28 cellular contexts compared by ENCODE assay signal in the genomic region with DNA sequence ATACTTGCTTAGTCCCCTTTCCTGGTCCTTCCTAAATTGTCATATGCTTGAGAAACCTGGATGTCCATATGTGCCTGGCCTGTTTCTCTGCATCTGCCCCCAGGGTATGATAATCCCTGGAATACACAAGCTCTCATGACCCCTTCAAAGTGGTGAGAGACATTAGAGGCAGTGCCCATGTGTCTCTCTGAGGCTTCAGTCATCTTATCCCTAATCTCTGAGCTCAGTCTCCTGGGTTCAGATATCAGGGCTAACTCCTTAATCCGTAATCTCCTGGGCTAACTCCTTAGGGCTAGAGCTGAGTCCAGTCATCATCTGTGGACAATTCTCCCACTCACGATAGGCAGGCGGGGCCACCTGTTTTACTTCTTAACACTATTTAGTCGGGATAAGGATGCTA. TPM values are rescaled to one million over a fixed set of nuclear protein-coding genes. Genes with fewer than 3 reads are reported as not detected.
"Had no signal": no experiment of that assay in that cellular context is flagged by ENCODE, and none has a peak within 500 bp of the region (broad histone marks: within the 10 kb centered on the region; RNA-seq: fewer than 3 reads in every experiment).

No MANE protein-coding gene starts in this region.

- H3K36me3 ChIP-seq: ascending aorta, breast epithelium, cardiac muscle cell, colonic mucosa had no signal

- H3K36me3 Mint-ChIP-seq: activated naive CD4-positive, alpha-beta T cell treated with anti-CD3 and anti-CD28 coated beads, Interleukin-2, amount 10 ng/mL, durations not matched to agents 7 days and 5 days; brain; WTC11 had no signal

- H3K27ac ChIP-seq: ascending aorta, breast epithelium, cardiac muscle cell, colonic mucosa had no signal

- H3K9me3 Mint-ChIP-seq: activated CD4-positive, alpha-beta memory T cell treated with anti-CD3 and anti-CD28 coated beads, Interleukin-2, amount 10 ng/mL, durations not matched to agents 7 days and 5 days; activated naive CD4-positive, alpha-beta T cell treated with anti-CD3 and anti-CD28 coated beads, Interleukin-2, amount 50 U/mL, for 72 hours; activated T-cell treated with anti-CD3 and anti-CD28 coated beads, Interleukin-2, amount 50 U/mL, for 24 hours; brain had no signal

- FAIRE-seq: frontal cortex had no signal

- H3K27me3 ChIP-seq: ascending aorta, breast epithelium, cardiac muscle cell, colonic mucosa had no signal

- H3K9me3 ChIP-seq: ascending aorta, breast epithelium, colonic mucosa had no signal

- H3K4me1 Mint-ChIP-seq: activated CD4-positive, alpha-beta memory T cell treated with anti-CD3 and anti-CD28 coated beads, Interleukin-2, amount 10 ng/mL, durations not matched to agents 7 days and 5 days; activated CD4-positive, alpha-beta T cell treated with anti-CD3 and anti-CD28 coated beads, Interleukin-2, amount 10 ng/mL, durations not matched to agents 7 days and 5 days; activated naive CD4-positive, alpha-beta T cell treated with anti-CD3 and anti-CD28 coated beads, Interleukin-2, amount 10 ng/mL, durations not matched to agents 7 days and 5 days; activated naive CD8-positive, alpha-beta T cell treated with anti-CD3 and anti-CD28 coated beads, Interleukin-2, amount 10 ng/mL, durations not matched to agents 7 days and 5 days; brain had no signal

- H3K4me3 ChIP-seq: ascending aorta, breast epithelium, cardiac muscle cell, colonic mucosa had no signal

- H3K27me3 Mint-ChIP-seq: activated CD4-positive, alpha-beta memory T cell treated with anti-CD3 and anti-CD28 coated beads, Interleukin-2, amount 10 ng/mL, durations not matched to agents 7 days and 5 days; activated CD4-positive, alpha-beta T cell treated with anti-CD3 and anti-CD28 coated beads, Interleukin-2, amount 10 ng/mL, durations not matched to agents 7 days and 5 days; activated naive CD4-positive, alpha-beta T cell treated with anti-CD3 and anti-CD28 coated beads, Interleukin-2, amount 10 ng/mL, durations not matched to agents 7 days and 5 days; activated naive CD8-positive, alpha-beta T cell treated with anti-CD3 and anti-CD28 coated beads, Interleukin-2, amount 10 ng/mL, durations not matched to agents 7 days and 5 days; activated T-cell treated with anti-CD3 and anti-CD28 coated beads, Interleukin-2, amount 50 U/mL, for 24 hours; brain had no signal

- H3K4me3 Mint-ChIP-seq: activated CD4-positive, alpha-beta memory T cell treated with anti-CD3 and anti-CD28 coated beads, Interleukin-2, amount 10 ng/mL, durations not matched to agents 7 days and 5 days; activated CD4-positive, alpha-beta T cell treated with anti-CD3 and anti-CD28 coated beads, Interleukin-2, amount 10 ng/mL, durations not matched to agents 7 days and 5 days; activated naive CD4-positive, alpha-beta T cell treated with anti-CD3 and anti-CD28 coated beads, Interleukin-2, amount 10 ng/mL, durations not matched to agents 7 days and 5 days; activated naive CD8-positive, alpha-beta T cell treated with anti-CD3 and anti-CD28 coated beads, Interleukin-2, amount 10 ng/mL, durations not matched to agents 7 days and 5 days; activated T-cell treated with anti-CD3 and anti-CD28 coated beads, Interleukin-2, amount 50 U/mL, for 24 hours; activated T-cell treated with anti-CD3 and anti-CD28 coated beads, Interleukin-2, amount 50 U/mL, for 72 hours; brain; WTC11 had no signal

- H3K27ac Mint-ChIP-seq: activated CD4-positive, alpha-beta memory T cell treated with anti-CD3 and anti-CD28 coated beads, Interleukin-2, amount 10 ng/mL, durations not matched to agents 7 days and 5 days; activated CD4-positive, alpha-beta T cell treated with anti-CD3 and anti-CD28 coated beads, Interleukin-2, amount 10 ng/mL, durations not matched to agents 7 days and 5 days; activated naive CD4-positive, alpha-beta T cell treated with anti-CD3 and anti-CD28 coated beads, Interleukin-2, amount 10 ng/mL, durations not matched to agents 7 days and 5 days; activated naive CD4-positive, alpha-beta T cell treated with anti-CD3 and anti-CD28 coated beads, Interleukin-2, amount 50 U/mL, for 72 hours; activated naive CD8-positive, alpha-beta T cell treated with anti-CD3 and anti-CD28 coated beads, Interleukin-2, amount 10 ng/mL, durations not matched to agents 7 days and 5 days; activated T-cell treated with anti-CD3 and anti-CD28 coated beads, Interleukin-2, amount 50 U/mL, for 24 hours; activated T-cell treated with anti-CD3 and anti-CD28 coated beads, Interleukin-2, amount 50 U/mL, for 72 hours; brain; WTC11 had no signal

- ATAC-seq: activated naive CD4-positive, alpha-beta T cell treated with anti-CD3 and anti-CD28 coated beads, Interleukin-2, amount 50 U/mL, for 72 hours; activated T-cell treated with anti-CD3 and anti-CD28 coated beads, Interleukin-2, amount 50 U/mL, for 72 hours; esophagus mucosa had no signal

- DNase-seq: activated CD4-positive, alpha-beta memory T cell treated with anti-CD3 and anti-CD28 coated beads, Interleukin-2, amount 10 ng/mL, durations not matched to agents 7 days and 5 days; activated CD4-positive, alpha-beta T cell treated with anti-CD3 and anti-CD28 coated beads for 1 hour; activated CD4-positive, alpha-beta T cell treated with anti-CD3 and anti-CD28 coated beads for 4 hours; activated CD4-positive, alpha-beta T cell treated with anti-CD3 and anti-CD28 coated beads, Interleukin-2, amount 10 ng/mL, durations not matched to agents 7 days and 5 days; activated CD4-positive, alpha-beta T cell treated with anti-CD3 and anti-CD28 coated beads, Interleukin-2, amount 50 U/mL, for 4 hours; activated CD8-positive, alpha-beta memory T cell treated with anti-CD3 and anti-CD28 coated beads, Interleukin-2, amount 50 U/mL, for 48 hours; activated gamma-delta T cell; activated naive CD4-positive, alpha-beta T cell; activated naive CD4-positive, alpha-beta T cell treated with anti-CD3 and anti-CD28 coated beads, Interleukin-2, amount 10 ng/mL, durations not matched to agents 7 days and 5 days; activated naive CD8-positive, alpha-beta T cell treated with anti-CD3 and anti-CD28 coated beads, Interleukin-2, amount 10 ng/mL, durations not matched to agents 7 days and 5 days; activated T-cell treated with anti-CD3 and anti-CD28 coated beads for 4 hours; activated T-cell treated with anti-CD3 and anti-CD28 coated beads, Interleukin-2, amount 50 U/mL, for 24 hours; activated T-cell treated with anti-CD3 and anti-CD28 coated beads, Interleukin-2, amount 50 U/mL, for 72 hours; central memory CD4-positive, alpha-beta T cell; cerebellar nuclear complex; colonic mucosa; effector CD8-positive, alpha-beta T cell; foreskin fibroblast; head of caudate nucleus; T-helper 2 cell had no signal

RNA-seq across cellular contexts. Expression of a gene that starts 22.5 kb away (rescaled TPM):
- total RNA-seq: activated CD4-positive, alpha-beta memory T cell treated with anti-CD3 and anti-CD28 coated beads, Interleukin-2, amount 10 ng/mL, durations not matched to agents 7 days and 5 days; activated CD4-positive, alpha-beta T cell treated with anti-CD3 and anti-CD28 coated beads, Interleukin-2, amount 10 ng/mL, durations not matched to agents 7 days and 5 days; activated naive CD4-positive, alpha-beta T cell treated with anti-CD3 and anti-CD28 coated beads, Interleukin-2, amount 50 U/mL, for 72 hours; activated naive CD8-positive, alpha-beta T cell treated with anti-CD3 and anti-CD28 coated beads, Interleukin-2, amount 10 ng/mL, durations not matched to agents 7 days and 5 days had no signal
